ENCODE assay signal across 11 cellular contexts in genomic region chr6:143592335-143592734, GRCh38.
DNase-seq lines count a peak whose midpoint lies in the region; FAIRE-seq and TF ChIP-seq lines count a peak whose summit lies in the region.
"Had no signal": no experiment of that assay in that cellular context is flagged by ENCODE, and none has a peak within 500 bp of the region (broad histone marks: within the 10 kb centered on the region; RNA-seq: fewer than 3 reads in every experiment).

No MANE protein-coding gene starts in this region.

- DNase-seq in NCI-H1417 (lab: John Stamatoyannopoulos, UW) (peak in 2 of 3 experiments; percentile 15 to 46), NCI-H1417 treated with DMSO at 0.1 percent for 48 hours (lab: John Stamatoyannopoulos, UW) (no peak), bronchial epithelial cell (ENCODE audit: low read depth) (peak; percentile 11), progenitor cell of endocrine pancreas (ENCODE audit: low spot score, unreplicated experiment) (no peak)
- no peak for DNase-seq in T-helper 2 cell treated with Interferon-gamma antibody and Interleukin-4, amounts not matched to agents 5 μg/mL and 100 μg/mL, for 36 hours (ENCODE audit: low spot score)
- no peak for DNase-seq in activated CD4-positive, alpha-beta memory T cell treated with anti-CD3 and anti-CD28 coated beads for 36 hours
- DNase-seq in central memory CD4-positive, alpha-beta T cell, result no peak
- DNase-seq: colonic mucosa, occipital lobe had no signal

- CTCF ChIA-PET in activated CD4-positive, alpha-beta memory T cell treated with anti-CD3 and anti-CD28 coated beads for 36 hours (lab: Charles Lee), result interaction anchor here (0.7 to 1.1 kb wide), 3 partner anchors 10 to 56 kb away, joined by 3 read pairs; no protein-coding TSS in a partner anchor

- H3K4me3 ChIP-seq in bronchial epithelial cell (ENCODE audit: low read depth, low read length), result no peak overlapping the region
- H3K4me3 ChIP-seq: colonic mucosa had no signal

- H3K9me3 Mint-ChIP-seq in progenitor cell of endocrine pancreas (ENCODE audit: low read depth), result no peaks in the 10 kb centered on the region
- no peaks in the 10 kb centered on the region for H3K9me3 Mint-ChIP-seq in T-helper 2 cell treated with Interferon-gamma antibody and Interleukin-4, amounts not matched to agents 5 μg/mL and 100 μg/mL, for 36 hours
- no peaks in the 10 kb centered on the region for H3K9me3 Mint-ChIP-seq in activated CD4-positive, alpha-beta memory T cell treated with anti-CD3 and anti-CD28 coated beads for 36 hours

- intact Hi-C loops in activated CD4-positive, alpha-beta memory T cell treated with anti-CD3 and anti-CD28 coated beads for 36 hours (cut with micrococcal nuclease), result no loop called here

- H3K36me3 ChIP-seq in bronchial epithelial cell (ENCODE audit: control insufficient read depth, insufficient read depth, low read length), result no peaks in the 10 kb centered on the region
- H3K36me3 ChIP-seq: colonic mucosa had no signal

- peak; percentile 63 for TF ChIP-seq CTCF in LNCAP (IDR thresholded peaks at IDR 0.05)
- TF ChIP-seq CTCF in bronchial epithelial cell (IDR thresholded peaks at IDR 0.05; ENCODE audit: insufficient read depth, low read length, severe bottlenecking), result peak; percentile 37
- TF ChIP-seq CTCF in progenitor cell of endocrine pancreas (IDR thresholded peaks at IDR 0.05; ENCODE audit: unreplicated experiment), result peak; percentile 40

- POLR2A ChIA-PET in activated CD4-positive, alpha-beta memory T cell treated with anti-CD3 and anti-CD28 coated beads for 36 hours (lab: Charles Lee), result interaction anchor here (0.6 kb wide), 1 partner anchor 155 kb away, joined by 4 read pairs; no protein-coding TSS in a partner anchor

- H3K27me3 ChIP-seq in bronchial epithelial cell (ENCODE audit: control insufficient read depth, insufficient read depth, low read length), result no peaks in the 10 kb centered on the region
- H3K27me3 ChIP-seq: colonic mucosa had no signal

- H3K36me3 Mint-ChIP-seq in progenitor cell of endocrine pancreas (ENCODE audit: insufficient read depth), result peaks cover 2% of the 10 kb centered on the region
- H3K36me3 Mint-ChIP-seq in T-helper 2 cell treated with Interferon-gamma antibody and Interleukin-4, amounts not matched to agents 5 μg/mL and 100 μg/mL, for 36 hours (ENCODE audit: low read depth), result peaks cover 2% of the 10 kb centered on the region
- no peaks in the 10 kb centered on the region for H3K36me3 Mint-ChIP-seq in activated CD4-positive, alpha-beta memory T cell treated with anti-CD3 and anti-CD28 coated beads for 36 hours

- FAIRE-seq in bronchial epithelial cell (lab: Jason Lieb, UNC), result no peak

- H3K4me1 Mint-ChIP-seq in progenitor cell of endocrine pancreas (ENCODE audit: low read depth), result peaks cover 2% of the 10 kb centered on the region
- peaks cover 3% of the 10 kb centered on the region for H3K4me1 Mint-ChIP-seq in T-helper 2 cell treated with Interferon-gamma antibody and Interleukin-4, amounts not matched to agents 5 μg/mL and 100 μg/mL, for 36 hours (ENCODE audit: low read depth)
- H3K4me1 Mint-ChIP-seq in activated CD4-positive, alpha-beta memory T cell treated with anti-CD3 and anti-CD28 coated beads for 36 hours (ENCODE audit: low read depth), result peaks cover 17% of the 10 kb centered on the region

- no peak overlapping the region for H3K4me3 Mint-ChIP-seq in progenitor cell of endocrine pancreas (ENCODE audit: low read depth)
- H3K4me3 Mint-ChIP-seq in T-helper 2 cell treated with Interferon-gamma antibody and Interleukin-4, amounts not matched to agents 5 μg/mL and 100 μg/mL, for 36 hours, result no peak overlapping the region
- no peak overlapping the region for H3K4me3 Mint-ChIP-seq in activated CD4-positive, alpha-beta memory T cell treated with anti-CD3 and anti-CD28 coated beads for 36 hours
- H3K4me3 Mint-ChIP-seq: IgD-negative memory B cell had no signal

- H3K27me3 Mint-ChIP-seq in progenitor cell of endocrine pancreas, result peaks cover 4% of the 10 kb centered on the region
- no peaks in the 10 kb centered on the region for H3K27me3 Mint-ChIP-seq in T-helper 2 cell treated with Interferon-gamma antibody and Interleukin-4, amounts not matched to agents 5 μg/mL and 100 μg/mL, for 36 hours (ENCODE audit: low read depth)
- H3K27me3 Mint-ChIP-seq in activated CD4-positive, alpha-beta memory T cell treated with anti-CD3 and anti-CD28 coated beads for 36 hours, result no peaks in the 10 kb centered on the region
- H3K27me3 Mint-ChIP-seq: IgD-negative memory B cell had no signal

- no peak overlapping the region for H3K27ac Mint-ChIP-seq in progenitor cell of endocrine pancreas
- H3K27ac Mint-ChIP-seq in T-helper 2 cell treated with Interferon-gamma antibody and Interleukin-4, amounts not matched to agents 5 μg/mL and 100 μg/mL, for 36 hours, result no peak overlapping the region
- H3K27ac Mint-ChIP-seq in activated CD4-positive, alpha-beta memory T cell treated with anti-CD3 and anti-CD28 coated beads for 36 hours, result no peak overlapping the region
- H3K27ac Mint-ChIP-seq: IgD-negative memory B cell had no signal

Comparison
In these comparisons a context has a peak if more than half of its experiments do, and no peak if none do; other contexts are left out.
1. DNase-seq: peak in NCI-H1417 (2 of 3) and bronchial epithelial cell (single experiment); none in NCI-H1417 treated with DMSO at 0.1 percent for 48 hours (single experiment), progenitor cell of endocrine pancreas (single experiment), T-helper 2 cell treated with Interferon-gamma antibody and Interleukin-4, amounts not matched to agents 5 μg/mL and 100 μg/mL, for 36 hours (single experiment), activated CD4-positive, alpha-beta memory T cell treated with anti-CD3 and anti-CD28 coated beads for 36 hours (single experiment) and central memory CD4-positive, alpha-beta T cell (single experiment).
2. Peak in every context shown above with its lines, with median percentiles within 50 percentile points of each other: CTCF ChIP-seq.